8 cellular contexts compared by ENCODE assay signal in the genomic region with DNA sequence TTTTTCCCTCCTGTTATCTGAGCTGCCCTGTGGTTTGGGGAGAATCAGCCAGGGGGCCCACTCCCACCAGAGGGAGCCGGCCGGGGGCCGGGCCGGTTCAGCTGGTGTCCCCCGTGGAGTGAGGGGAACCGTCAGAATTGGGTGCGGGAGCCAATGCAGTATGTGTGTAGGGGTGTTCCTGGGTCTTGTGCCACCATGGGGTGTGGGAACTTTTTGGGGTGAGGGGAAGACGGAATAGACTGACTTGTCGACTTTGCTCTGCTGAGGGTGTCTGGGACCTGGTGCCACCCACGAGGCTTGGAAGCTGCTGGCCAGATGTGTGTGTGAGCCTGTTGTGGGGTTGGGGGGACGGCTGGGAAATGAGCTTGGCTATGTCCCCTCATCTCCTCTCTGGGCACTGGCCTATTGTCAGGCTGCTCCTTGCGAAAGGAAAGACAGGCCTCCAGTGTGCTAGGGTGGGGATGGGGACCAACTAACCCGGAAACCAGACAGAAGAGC. TPM values are rescaled to one million over a fixed set of nuclear protein-coding genes. Genes with fewer than 3 reads are reported as not detected.
DNase-seq lines count a peak whose midpoint lies in the region; ATAC-seq and TF ChIP-seq lines count a peak whose summit lies in the region.

No MANE protein-coding gene starts in this region.

- H3K9me3 ChIP-seq in adipocyte (ENCODE audit: control insufficient read depth, low read length) (no peaks in the 10 kb centered on the region), right lobe of liver (no peaks in the 10 kb centered on the region), upper lobe of left lung (no peaks in the 10 kb centered on the region)

- CTCF ChIA-PET in activated CD8-positive, alpha-beta memory T cell treated with anti-CD3 and anti-CD28 coated beads, Interleukin-2, amount 10 ng/mL, durations not matched to agents 7 days and 5 days (lab: Charles Lee), result interaction anchor here (0.8 to 4.6 kb wide), 9 partner anchors 8 to 1329 kb away, joined by 3 to 51 read pairs (median 12); no protein-coding TSS in a partner anchor

- intact Hi-C loops in right lobe of liver (cut with DNase I), result no loop called here

- no peaks in the 10 kb centered on the region for H3K36me3 ChIP-seq in adipocyte (ENCODE audit: control insufficient read depth, insufficient read depth, low read length, severe bottlenecking)
- H3K36me3 ChIP-seq in right lobe of liver, result no peaks in the 10 kb centered on the region
- H3K36me3 ChIP-seq in upper lobe of left lung, result no peaks in the 10 kb centered on the region

- H3K9me3 Mint-ChIP-seq in activated CD8-positive, alpha-beta memory T cell treated with anti-CD3 and anti-CD28 coated beads, Interleukin-2, amount 10 ng/mL, durations not matched to agents 7 days and 5 days (ENCODE audit: low read depth), result no peaks in the 10 kb centered on the region

- TF ChIP-seq POLR2A in right lobe of liver (IDR thresholded peaks at IDR 0.05), result no peak
- TF ChIP-seq POLR2A in upper lobe of left lung (IDR thresholded peaks at IDR 0.05), result no peak

- H3K27me3 Mint-ChIP-seq in activated CD8-positive, alpha-beta memory T cell treated with anti-CD3 and anti-CD28 coated beads, Interleukin-2, amount 10 ng/mL, durations not matched to agents 7 days and 5 days, result no peaks in the 10 kb centered on the region

- peak overlapping the region; percentile 91 for H3K9ac ChIP-seq in adipocyte (ENCODE audit: low read length)

- H3K27ac ChIP-seq in right lobe of liver (peak overlapping the region; percentile 88 to 94 (median 89)), upper lobe of left lung (peak overlapping the region; percentile 93 to 96 (median 96))

- TF ChIP-seq CTCF in right lobe of liver (IDR thresholded peaks at IDR 0.05), result no peak
- TF ChIP-seq CTCF in upper lobe of left lung (IDR thresholded peaks at IDR 0.05), result peak in 3 of 6 experiments; percentile 20 to 28 (median 26)

- H3K4me3 ChIP-seq in adipocyte (ENCODE audit: low read length), result peak overlapping the region; percentile 94
- H3K4me3 ChIP-seq in right lobe of liver, result peak overlapping the region; percentile 93 to 100 (median 100)
- H3K4me3 ChIP-seq in upper lobe of left lung, result peak overlapping the region; percentile 82 to 98 (median 88)

- peaks cover 82% of the 10 kb centered on the region for H3K4me1 Mint-ChIP-seq in activated CD8-positive, alpha-beta memory T cell treated with anti-CD3 and anti-CD28 coated beads, Interleukin-2, amount 10 ng/mL, durations not matched to agents 7 days and 5 days

- no peak for ATAC-seq in activated CD8-positive, alpha-beta memory T cell treated with anti-CD3 and anti-CD28 coated beads, Interleukin-2, amount 10 ng/mL, durations not matched to agents 7 days and 5 days
- no peak for ATAC-seq in right lobe of liver
- no peak for ATAC-seq in upper lobe of left lung (ENCODE audit: low FRiP score in 2 of 2)
- no peak for ATAC-seq in GM18498 (IDR thresholded peaks at IDR 0.05; ENCODE audit: unreplicated experiment)
- ATAC-seq in HG03342 (IDR thresholded peaks at IDR 0.05; ENCODE audit: unreplicated experiment), result no peak

- peak; percentile 52 for DNase-seq in activated CD8-positive, alpha-beta memory T cell treated with anti-CD3 and anti-CD28 coated beads, Interleukin-2, amount 10 ng/mL, durations not matched to agents 7 days and 5 days
- DNase-seq in activated CD8-positive, alpha-beta memory T cell treated with anti-CD3 and anti-CD28 coated beads, Interleukin-2, amount 50 U/mL, for 4 hours, result no peak
- DNase-seq in adipocyte (ENCODE audit: low read depth), result no peak
- DNase-seq in right lobe of liver, result peak; percentile 29 to 59 (median 53)
- peak in 1 of 2 donors; percentile 85 for DNase-seq in upper lobe of left lung
- DNase-seq in DMS79 (lab: John Stamatoyannopoulos, UW), result no peak

- peaks cover 68% of the 10 kb centered on the region for H3K4me1 ChIP-seq in adipocyte (ENCODE audit: control insufficient read depth, insufficient read depth, low read length)
- H3K4me1 ChIP-seq in right lobe of liver, result peaks cover 0 to 66% (median 37%) of the 10 kb centered on the region in 4 donors
- H3K4me1 ChIP-seq in upper lobe of left lung, result peaks cover 91 to 96% (median 91%) of the 10 kb centered on the region in 4 donors

- H3K4me3 Mint-ChIP-seq in activated CD8-positive, alpha-beta memory T cell treated with anti-CD3 and anti-CD28 coated beads, Interleukin-2, amount 10 ng/mL, durations not matched to agents 7 days and 5 days, result peak overlapping the region; percentile 94

- H3K27me3 ChIP-seq in adipocyte (replicated peaks; ENCODE audit: control insufficient read depth, insufficient read depth, low read length) (no peaks in the 10 kb centered on the region), right lobe of liver (no peaks in the 10 kb centered on the region), upper lobe of left lung (no peaks in the 10 kb centered on the region)

- peak overlapping the region; percentile 88 for H3K27ac Mint-ChIP-seq in activated CD8-positive, alpha-beta memory T cell treated with anti-CD3 and anti-CD28 coated beads, Interleukin-2, amount 10 ng/mL, durations not matched to agents 7 days and 5 days

- no peak for TF ChIP-seq EP300 in upper lobe of left lung (IDR thresholded peaks at IDR 0.05)

- WGBS in right lobe of liver (ENCODE audit: insufficient coverage, low coverage, low lambda C conversion rate, missing lambda C conversion rate), result 4% methylated on average over 5 of the region's 13 CpGs
- 3% methylated on average over 9 to 13 of the region's 13 CpGs for WGBS in upper lobe of left lung, 2 donors

- peaks cover 3% of the 10 kb centered on the region for H3K36me3 Mint-ChIP-seq in activated CD8-positive, alpha-beta memory T cell treated with anti-CD3 and anti-CD28 coated beads, Interleukin-2, amount 10 ng/mL, durations not matched to agents 7 days and 5 days

RNA-seq across cellular contexts. Expression of a gene that starts 9.9 kb away (rescaled TPM):
- total RNA-seq in activated CD8-positive, alpha-beta memory T cell treated with anti-CD3 and anti-CD28 coated beads, Interleukin-2, amount 10 ng/mL, durations not matched to agents 7 days and 5 days, result 10 to 100 TPM; 29.9 to 39.5 TPM
- total RNA-seq in right lobe of liver (10 to 100 TPM; 17.7 to 41.9 (median 22.9) TPM), upper lobe of left lung (10 to 100 TPM; 45.7 to 95.6 (median 85.9) TPM)

RNA-seq across cellular contexts. Expression of a gene that starts 31.2 kb away (rescaled TPM):
- 100 to 1,000 TPM; 109 to 111 TPM for total RNA-seq in activated CD8-positive, alpha-beta memory T cell treated with anti-CD3 and anti-CD28 coated beads, Interleukin-2, amount 10 ng/mL, durations not matched to agents 7 days and 5 days
- 1 to 10 TPM in 5 of 6 experiments, under 1 TPM in 1; 0.42 to 9.1 (median 3.1) TPM for total RNA-seq in right lobe of liver
- total RNA-seq in upper lobe of left lung, result 1 to 10 TPM; 1.1 to 5.1 (median 2.3) TPM

RNA-seq across cellular contexts. Expression of a gene that starts 45.7 kb away (rescaled TPM):
- total RNA-seq in activated CD8-positive, alpha-beta memory T cell treated with anti-CD3 and anti-CD28 coated beads, Interleukin-2, amount 10 ng/mL, durations not matched to agents 7 days and 5 days, result not detected
- under 1 TPM in 5 of 6 experiments, not detected in 1; 0.22 to 0.78 (median 0.37) TPM for total RNA-seq in right lobe of liver
- 1 to 10 TPM in 4 of 6 donors, not detected in 2; 1.7 to 8.4 (median 4.5) TPM for total RNA-seq in upper lobe of left lung

Comparison
In these comparisons a context has a peak if more than half of its experiments do, and no peak if none do; other contexts are left out.
1. DNase-seq: peak in activated CD8-positive, alpha-beta memory T cell treated with anti-CD3 and anti-CD28 coated beads, Interleukin-2, amount 10 ng/mL, durations not matched to agents 7 days and 5 days (single experiment) and right lobe of liver (3 of 3); none in activated CD8-positive, alpha-beta memory T cell treated with anti-CD3 and anti-CD28 coated beads, Interleukin-2, amount 50 U/mL, for 4 hours (single experiment), adipocyte (single experiment) and DMS79 (single experiment).
2. RNA of a gene that starts 31.2 kb away (total RNA-seq): 109 to 111 TPM in activated CD8-positive, alpha-beta memory T cell treated with anti-CD3 and anti-CD28 coated beads, Interleukin-2, amount 10 ng/mL, durations not matched to agents 7 days and 5 days; 0.42 to 9.1 TPM in right lobe of liver and 1.1 to 5.1 TPM in upper lobe of left lung; every median in the first group is over 10 times any median in the second.
3. Peak in every context shown above with its lines, with median percentiles within 50 percentile points of each other: H3K4me3 ChIP-seq.